In genomic region chr2:26712486-26713465, GRCh38 we compare ENCODE assay signal across 11 cellular contexts. TPM values are rescaled to one million over a fixed set of nuclear protein-coding genes. Genes with fewer than 3 reads are reported as not detected.
DNase-seq lines count a peak whose midpoint lies in the region; ATAC-seq and TF ChIP-seq lines count a peak whose summit lies in the region.
"Had no signal": no experiment of that assay in that cellular context is flagged by ENCODE, and none has a peak within 500 bp of the region (broad histone marks: within the 10 kb centered on the region; RNA-seq: fewer than 3 reads in every experiment).

No MANE protein-coding gene starts in this region.

- H3K36me3 Mint-ChIP-seq in GM23338 (ENCODE audit: low read depth) (no peaks in the 10 kb centered on the region), T-cell (no peaks in the 10 kb centered on the region)
- no peaks in the 10 kb centered on the region for H3K36me3 Mint-ChIP-seq in activated T-cell treated with anti-CD3 and anti-CD28 coated beads, Interleukin-2, amount 50 U/mL, for 72 hours (ENCODE audit: insufficient read depth in 2 of 2)
- H3K36me3 Mint-ChIP-seq: stimulated activated effector memory CD8-positive, alpha-beta T cell treated with anti-CD3 and anti-CD28 coated beads, Interleukin-12 subunit alpha, Interleukin-12 subunit beta, amount 100 ng/mL, for 72 hours had no signal

- no peaks in the 10 kb centered on the region for H4K20me1 ChIP-seq in GM23338 (replicated peaks; ENCODE audit: insufficient read depth)

- no peaks in the 10 kb centered on the region for H3K79me2 ChIP-seq in GM23338 (replicated peaks; ENCODE audit: insufficient read depth)

- no peak overlapping the region for H3K4ac ChIP-seq in mesenchymal stem cell (ENCODE audit: low read depth in 1 of 2, low read length in 2 of 2)

- CTCF ChIA-PET in T-cell (lab: Charles Lee), result no interaction called here

- no peak overlapping the region for H3K9ac ChIP-seq in mesenchymal stem cell (ENCODE audit: low read length)

- peak overlapping the region; percentile 71; the same call in 1 of the 2 replicates for H3K27ac Mint-ChIP-seq in GM23338
- H3K27ac Mint-ChIP-seq in T-cell, result no peak overlapping the region
- no peak overlapping the region for H3K27ac Mint-ChIP-seq in activated T-cell treated with anti-CD3 and anti-CD28 coated beads, Interleukin-2, amount 50 U/mL, for 72 hours
- H3K27ac Mint-ChIP-seq: activated naive CD4-positive, alpha-beta T cell treated with anti-CD3 and anti-CD28 coated beads for 36 hours; stimulated activated effector memory CD8-positive, alpha-beta T cell treated with anti-CD3 and anti-CD28 coated beads, Interleukin-12 subunit alpha, Interleukin-12 subunit beta, amount 100 ng/mL, for 72 hours had no signal

- H3K23ac ChIP-seq in mesenchymal stem cell (ENCODE audit: low read length in 2 of 2), result no peak overlapping the region

- H4K8ac ChIP-seq in mesenchymal stem cell (ENCODE audit: low read length), result no peak overlapping the region

- H3K4me3 Mint-ChIP-seq in GM23338 (no peak overlapping the region), T-cell (no peak overlapping the region)
- H3K4me3 Mint-ChIP-seq in activated T-cell treated with anti-CD3 and anti-CD28 coated beads, Interleukin-2, amount 50 U/mL, for 72 hours, result no peak overlapping the region
- H3K4me3 Mint-ChIP-seq: activated naive CD4-positive, alpha-beta T cell treated with anti-CD3 and anti-CD28 coated beads for 36 hours; stimulated activated effector memory CD8-positive, alpha-beta T cell treated with anti-CD3 and anti-CD28 coated beads, Interleukin-12 subunit alpha, Interleukin-12 subunit beta, amount 100 ng/mL, for 72 hours had no signal

- H3K9me2 ChIP-seq in GM23338 (ENCODE audit: insufficient read depth), result no peaks in the 10 kb centered on the region

- TF ChIP-seq POLR2A in esophagus squamous epithelium (IDR thresholded peaks at IDR 0.05), result no peak

- H3K27me3 ChIP-seq in GM23338 (ENCODE audit: insufficient read depth), result no peaks in the 10 kb centered on the region
- no peaks in the 10 kb centered on the region for H3K27me3 ChIP-seq in esophagus squamous epithelium
- no peaks in the 10 kb centered on the region for H3K27me3 ChIP-seq in psoas muscle (ENCODE audit: insufficient read depth in 3 of 3, low read length in 2 of 3)
- H3K27me3 ChIP-seq in mesenchymal stem cell (ENCODE audit: control insufficient read depth in 1 of 2, insufficient read depth in 1 of 2, low read length in 2 of 2), result peaks cover 6 to 34% of the 10 kb centered on the region in 2 experiments

- no peak overlapping the region for H2BK120ac ChIP-seq in mesenchymal stem cell (ENCODE audit: low read depth, low read length)

- no peaks in the 10 kb centered on the region for H3K4me1 ChIP-seq in GM23338 (ENCODE audit: insufficient read depth)
- H3K4me1 ChIP-seq in esophagus squamous epithelium, result peaks cover 0 to 45% (median 5%) of the 10 kb centered on the region in 3 donors
- H3K4me1 ChIP-seq in psoas muscle, result peaks cover 4% of the 10 kb centered on the region
- H3K4me1 ChIP-seq in mesenchymal stem cell (ENCODE audit: control insufficient read depth, insufficient read depth, low read depth, low read length), result no peaks in the 10 kb centered on the region

- H3K4me3 ChIP-seq in GM23338 (no peak overlapping the region), esophagus squamous epithelium (no peak overlapping the region), psoas muscle (no peak overlapping the region), mesenchymal stem cell (ENCODE audit: insufficient read depth in 1 of 2, low read depth in 1 of 2, low read length in 2 of 2) (no peak overlapping the region)

- H2BK15ac ChIP-seq in mesenchymal stem cell (ENCODE audit: low read depth, poor library complexity, severe bottlenecking), result no peak overlapping the region

- no peaks in the 10 kb centered on the region for H3K9me3 ChIP-seq in esophagus squamous epithelium
- H3K9me3 ChIP-seq in psoas muscle, result no peaks in the 10 kb centered on the region
- peaks cover 3% of the 10 kb centered on the region for H3K9me3 ChIP-seq in mesenchymal stem cell (ENCODE audit: control insufficient read depth, low read length)

- H3K4me1 Mint-ChIP-seq in GM23338 (peaks cover 3% of the 10 kb centered on the region; the same call in 2 of the 3 replicates), T-cell (no peaks in the 10 kb centered on the region)
- H3K4me1 Mint-ChIP-seq in activated T-cell treated with anti-CD3 and anti-CD28 coated beads, Interleukin-2, amount 50 U/mL, for 72 hours (ENCODE audit: low read depth), result no peaks in the 10 kb centered on the region
- H3K4me1 Mint-ChIP-seq: stimulated activated effector memory CD8-positive, alpha-beta T cell treated with anti-CD3 and anti-CD28 coated beads, Interleukin-12 subunit alpha, Interleukin-12 subunit beta, amount 100 ng/mL, for 72 hours had no signal

- TF ChIP-seq CTCF in GM23338 (conservative IDR thresholded peaks at IDR 0.05; ENCODE audit: low read depth in 2 of 2) (no peak), esophagus squamous epithelium (IDR thresholded peaks at IDR 0.05) (no peak), psoas muscle (IDR thresholded peaks at IDR 0.05) (no peak)

- POLR2A ChIA-PET in T-cell (lab: Charles Lee), result no interaction called here

- intact Hi-C loops in esophagus squamous epithelium (cut with DNase I), result no loop called here
- intact Hi-C loops in psoas muscle (cut with DNase I), result no loop called here

- no peak for DNase-seq in GM23338 (ENCODE audit: low spot score)
- peak; percentile 96 for DNase-seq in NCI-H345 (lab: John Stamatoyannopoulos, UW)
- DNase-seq in esophagus squamous epithelium (lab: John Stamatoyannopoulos, UW), result no peak
- DNase-seq in psoas muscle, result no peak
- no peak for DNase-seq in T-cell
- no peak for DNase-seq in mesenchymal stem cell
- DNase-seq in activated T-cell treated with anti-CD3 and anti-CD28 coated beads, Interleukin-2, amount 50 U/mL, for 72 hours, result no peak
- DNase-seq: activated naive CD4-positive, alpha-beta T cell treated with anti-CD3 and anti-CD28 coated beads for 36 hours had no signal

- H2AK5ac ChIP-seq in mesenchymal stem cell (ENCODE audit: low read length, severe bottlenecking), result no peak overlapping the region

- H4K91ac ChIP-seq in mesenchymal stem cell (ENCODE audit: low read length), result no peak overlapping the region

- no peaks in the 10 kb centered on the region for H3F3A ChIP-seq in GM23338 (replicated peaks; ENCODE audit: low read depth)

- 77 to 85% methylated on average over 8 of the region's 11 CpGs for WGBS in esophagus squamous epithelium, 2 donors
- 54 to 61% (median 56%) methylated on average over 11 of the region's 11 CpGs for WGBS in psoas muscle, 3 donors
- WGBS in mesenchymal stem cell, result 96% methylated on average over 9 of the region's 11 CpGs

- no peak overlapping the region for H3K18ac ChIP-seq in mesenchymal stem cell (ENCODE audit: low read depth in 1 of 2, low read length in 2 of 2)

- no peak overlapping the region for H3K4me2 ChIP-seq in GM23338
- no peak overlapping the region for H3K4me2 ChIP-seq in mesenchymal stem cell (ENCODE audit: low read length, poor library complexity, severe bottlenecking)

- no peak overlapping the region for H3K27ac ChIP-seq in GM23338 (ENCODE audit: low read depth)
- H3K27ac ChIP-seq in esophagus squamous epithelium, result peak overlapping the region in 3 of 4 donors; percentile 50 to 55 (median 52)
- H3K27ac ChIP-seq in psoas muscle, result no peak overlapping the region
- no peak overlapping the region for H3K27ac ChIP-seq in mesenchymal stem cell (ENCODE audit: low read length, poor library complexity, severe bottlenecking)

- no peaks in the 10 kb centered on the region for H3K79me1 ChIP-seq in mesenchymal stem cell (replicated peaks; ENCODE audit: low read length, poor library complexity, severe bottlenecking)

- H3K14ac ChIP-seq in mesenchymal stem cell (ENCODE audit: low read length in 2 of 2), result peak overlapping the region in 1 of 2 experiments; percentile 3

- no peak overlapping the region for H2BK12ac ChIP-seq in mesenchymal stem cell (ENCODE audit: low read length in 2 of 2)

- no peaks in the 10 kb centered on the region; the same call in 2 of the 3 replicates for H3K9me3 Mint-ChIP-seq in GM23338
- no peaks in the 10 kb centered on the region for H3K9me3 Mint-ChIP-seq in T-cell
- no peaks in the 10 kb centered on the region for H3K9me3 Mint-ChIP-seq in activated T-cell treated with anti-CD3 and anti-CD28 coated beads, Interleukin-2, amount 50 U/mL, for 72 hours
- H3K9me3 Mint-ChIP-seq: activated naive CD4-positive, alpha-beta T cell treated with anti-CD3 and anti-CD28 coated beads for 36 hours; stimulated activated effector memory CD8-positive, alpha-beta T cell treated with anti-CD3 and anti-CD28 coated beads, Interleukin-12 subunit alpha, Interleukin-12 subunit beta, amount 100 ng/mL, for 72 hours had no signal

- H3K36me3 ChIP-seq in GM23338 (ENCODE audit: insufficient read depth) (no peaks in the 10 kb centered on the region), esophagus squamous epithelium (no peaks in the 10 kb centered on the region), psoas muscle (ENCODE audit: insufficient read depth in 1 of 2, low read depth in 1 of 2) (no peaks in the 10 kb centered on the region), mesenchymal stem cell (ENCODE audit: control insufficient read depth in 1 of 2, insufficient read depth in 2 of 2, low read depth in 1 of 2, low read length in 2 of 2) (no peaks in the 10 kb centered on the region)

- peaks cover 9% of the 10 kb centered on the region for H3K27me3 Mint-ChIP-seq in GM23338 (ENCODE audit: insufficient read depth, low read depth, poor library complexity)
- H3K27me3 Mint-ChIP-seq in T-cell, result peaks cover 3 to 10% of the 10 kb centered on the region in 2 donors
- H3K27me3 Mint-ChIP-seq in activated T-cell treated with anti-CD3 and anti-CD28 coated beads, Interleukin-2, amount 50 U/mL, for 72 hours (ENCODE audit: low read depth), result no peaks in the 10 kb centered on the region

- no peak overlapping the region for H2BK5ac ChIP-seq in mesenchymal stem cell (ENCODE audit: low read depth, low read length, poor library complexity, severe bottlenecking)

- H2AFZ ChIP-seq in GM23338, result no peak overlapping the region
- no peak overlapping the region for H2AFZ ChIP-seq in mesenchymal stem cell (ENCODE audit: low read depth, low read length)

- ATAC-seq in GM23338, result no peak
- peak in 3 of 4 donors; percentile 52 to 70 (median 53) for ATAC-seq in psoas muscle
- no peak for ATAC-seq in HG03097 (IDR thresholded peaks at IDR 0.05; ENCODE audit: low FRiP score, unreplicated experiment)
- ATAC-seq in T-cell (replicated peaks in 1 of 4), result no peak
- no peak for ATAC-seq in activated T-cell treated with anti-CD3 and anti-CD28 coated beads, Interleukin-2, amount 50 U/mL, for 72 hours (replicated peaks in 1 of 2)
- ATAC-seq: activated CD4-positive, CD25-positive, alpha-beta regulatory T cell treated with anti-CD3 and anti-CD28 coated beads, Interleukin-2, amount 50 U/mL, for 24 hours; stimulated activated effector memory CD8-positive, alpha-beta T cell treated with anti-CD3 and anti-CD28 coated beads, Interleukin-12 subunit alpha, Interleukin-12 subunit beta, amount 100 ng/mL, for 72 hours had no signal

RNA-seq across cellular contexts. Expression of gene KCNK3, which starts 20.3 kb away (rescaled TPM):
- 0.19 TPM in 1 of 2 replicates, not detected in the other for total RNA-seq in GM23338 (2014; rRNA removed; shearing (Covaris generic))
- polyA plus RNA-seq in GM23338 (2016; fragmentation: Nextera tagmentation; extraction: Ambion mirVana), result not detected in 2 replicates
- total RNA-seq in esophagus squamous epithelium, result 1 to 10 TPM in 1 of 4 donors, under 1 TPM in 3; 0.66 to 1.6 (median 0.84) TPM
- 1 to 10 TPM in 1 of 4 donors, under 1 TPM in 3; 0.06 to 1.3 (median 0.13) TPM for total RNA-seq in psoas muscle
- polyA plus RNA-seq in psoas muscle, result 1 to 10 TPM in 1 of 3 donors, under 1 TPM in 2; 0.13 to 2.3 (median 0.70) TPM
- under 1 TPM in 3 of 5 donors, not detected in 2; 0.23 to 0.35 (median 0.26) TPM for total RNA-seq in T-cell
- polyA plus RNA-seq in mesenchymal stem cell (2013, experiment 1 of 2), result 0.52 TPM
- polyA plus RNA-seq in mesenchymal stem cell (2013, experiment 2 of 2), result 0.53 TPM
- not detected for total RNA-seq in activated T-cell treated with anti-CD3 and anti-CD28 coated beads, Interleukin-2, amount 50 U/mL, for 72 hours
- total RNA-seq: activated naive CD4-positive, alpha-beta T cell treated with anti-CD3 and anti-CD28 coated beads for 36 hours had no signal

RNA-seq across cellular contexts. Expression of gene SLC35F6, which starts 51.3 kb away (rescaled TPM):
- total RNA-seq in GM23338 (2014; rRNA removed; shearing (Covaris generic)), result 10.8 and 15.0 TPM in 2 replicates
- polyA plus RNA-seq in GM23338 (2016; fragmentation: Nextera tagmentation; extraction: Ambion mirVana), result 4.9 and 6.0 TPM in 2 replicates
- 10 to 100 TPM; 39.6 to 61.4 (median 48.0) TPM for total RNA-seq in esophagus squamous epithelium
- total RNA-seq in psoas muscle, result 10 to 100 TPM; 15.0 to 32.5 (median 24.4) TPM
- polyA plus RNA-seq in psoas muscle, result 10 to 100 TPM; 14.8 to 40.2 (median 25.1) TPM
- total RNA-seq in T-cell, result 10 to 100 TPM; 17.6 to 20.0 (median 18.4) TPM
- polyA plus RNA-seq in mesenchymal stem cell (2013, experiment 1 of 2), result 62.3 TPM
- 60.2 TPM for polyA plus RNA-seq in mesenchymal stem cell (2013, experiment 2 of 2)
- total RNA-seq in activated T-cell treated with anti-CD3 and anti-CD28 coated beads, Interleukin-2, amount 50 U/mL, for 72 hours, result 1 to 10 TPM; 6.1 to 7.2 TPM

Comparison
In these comparisons a context has a peak if more than half of its experiments do, and no peak if none do; other contexts are left out.
1. ATAC-seq: peak in psoas muscle (3 of 4); none in GM23338 (single experiment), HG03097 (single experiment), T-cell (0 of 4) and activated T-cell treated with anti-CD3 and anti-CD28 coated beads, Interleukin-2, amount 50 U/mL, for 72 hours (0 of 2).
2. H3K27ac ChIP-seq: peak in esophagus squamous epithelium (3 of 4); none in GM23338 (single experiment), psoas muscle (single experiment) and mesenchymal stem cell (single experiment).